ENCODE assay signal across 8 cellular contexts in the genomic region with DNA sequence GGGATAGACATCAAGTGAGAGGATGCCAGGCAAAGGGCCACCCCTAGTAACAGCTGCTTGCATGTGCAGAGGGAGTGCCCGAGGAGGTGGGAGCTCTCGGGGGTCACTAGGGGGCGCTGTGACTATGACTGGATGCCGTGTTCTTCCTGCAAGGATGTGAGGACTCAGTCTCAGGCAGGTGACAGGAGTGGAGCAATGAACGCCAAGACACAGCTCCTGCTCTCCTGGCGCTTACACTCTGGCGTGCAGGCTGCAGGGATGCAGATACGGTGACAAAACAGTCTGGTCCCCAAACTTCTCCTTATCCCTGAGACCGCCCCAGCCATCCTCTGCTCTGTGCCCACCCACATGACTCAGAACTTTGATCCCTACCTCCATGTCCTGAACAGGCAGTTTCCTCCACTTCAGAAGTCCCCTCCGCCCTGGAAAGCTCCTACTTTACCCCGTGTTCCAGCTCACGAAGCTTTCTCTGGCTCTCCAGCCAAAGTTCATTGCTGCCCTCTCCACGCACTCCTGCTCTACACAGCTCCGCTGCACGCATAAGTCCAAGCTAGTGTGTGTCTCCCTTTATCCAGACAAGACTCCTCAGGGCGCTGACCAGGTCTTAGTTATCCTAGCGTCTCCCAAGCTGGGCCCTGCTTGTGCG. TPM values are rescaled to one million over a fixed set of nuclear protein-coding genes. Genes with fewer than 3 reads are reported as not detected.
DNase-seq lines count a peak whose midpoint lies in the region; ATAC-seq, FAIRE-seq and TF ChIP-seq lines count a peak whose summit lies in the region.

No MANE protein-coding gene starts in this region.

- H3K27me3 Mint-ChIP-seq in T-helper 1 cell treated with Interleukin-12 subunit alpha and Interleukin-12 subunit beta and Interleukin-4 antibody, amounts not matched to agents 30 μg/mL and 1 μg/mL, for 36 hours (ENCODE audit: low read depth): peaks cover 10% of the 10 kb centered on the region

- no peaks in the 10 kb centered on the region for H3K36me3 Mint-ChIP-seq in T-helper 1 cell treated with Interleukin-12 subunit alpha and Interleukin-12 subunit beta and Interleukin-4 antibody, amounts not matched to agents 30 μg/mL and 1 μg/mL, for 36 hours (ENCODE audit: low read depth)

- FAIRE-seq in A549 (lab: Jason Lieb, UNC) (no peak), GM18507 (lab: Jason Lieb, UNC) (peak; percentile 86)

- no peaks in the 10 kb centered on the region for H3K27me3 ChIP-seq in adrenal gland
- H3K27me3 ChIP-seq in right atrium auricular region: no peaks in the 10 kb centered on the region

- intact Hi-C loops in adrenal gland (cut with DNase I): loop anchor here (2.0 to 5.0 kb wide), 2 partner anchors 33 kb away; partner anchors contain the start of gene VPS18 (in 1 of the 2)
- intact Hi-C loops in sciatic nerve (cut with DNase I): no loop called here

- no peaks in the 10 kb centered on the region for H3K9me3 Mint-ChIP-seq in T-helper 1 cell treated with Interleukin-12 subunit alpha and Interleukin-12 subunit beta and Interleukin-4 antibody, amounts not matched to agents 30 μg/mL and 1 μg/mL, for 36 hours

- WGBS in A549 (ENCODE audit: missing lambda C conversion rate): 42% methylated on average over 17 of the region's 18 CpGs
- WGBS in adrenal gland, 4 donors: 41 to 56% (median 44%) methylated on average over 14 to 18 of the region's 18 CpGs

- H3K4me2 ChIP-seq in A549: peak overlapping the region; percentile 48; the same call in 2 of the 3 replicates

- no peak for TF ChIP-seq EP300 in A549 (IDR thresholded peaks at IDR 0.05)

- H3K27ac ChIP-seq in A549 (peak overlapping the region in 1 of 2 experiments; percentile 61; a peak in 3 of 6 replicates), adrenal gland (no peak overlapping the region), right atrium auricular region (no peak overlapping the region)

- peak; percentile 57 to 62; a peak in 4 of 5 replicates for TF ChIP-seq RAD21 in A549 (conservative IDR thresholded peaks at IDR 0.05 in 1 of 2, IDR thresholded peaks at IDR 0.05 in 1 of 2)

- no peaks in the 10 kb centered on the region for H3K36me3 ChIP-seq in adrenal gland (replicated peaks in 1 of 2)
- H3K36me3 ChIP-seq in right atrium auricular region: no peaks in the 10 kb centered on the region

- DNase-seq in A549 (ENCODE audit: low read depth in 1 of 2, low spot score in 1 of 2) (peak; percentile 82 to 88), GM18507 (ENCODE audit: extremely low spot score, insufficient read length, low read depth) (peak; percentile 73), MV-4-11 (lab: John Stamatoyannopoulos, UW) (peak; percentile 57), adrenal gland (peak; percentile 71 to 88 (median 79)), right atrium auricular region (ENCODE audit: low spot score) (no peak), sciatic nerve (ENCODE audit: low spot score) (peak; percentile 77)

- peaks cover 17% of the 10 kb centered on the region for H3K4me1 Mint-ChIP-seq in T-helper 1 cell treated with Interleukin-12 subunit alpha and Interleukin-12 subunit beta and Interleukin-4 antibody, amounts not matched to agents 30 μg/mL and 1 μg/mL, for 36 hours (ENCODE audit: low read depth)

- TF ChIP-seq POLR2A in A549 (IDR thresholded peaks at IDR 0.05; ENCODE audit: low read length) (no peak), adrenal gland (IDR thresholded peaks at IDR 0.05) (no peak)

- peaks cover 56% of the 10 kb centered on the region for H3K4me1 ChIP-seq in A549
- peaks cover 0 to 5% of the 10 kb centered on the region in 2 donors for H3K4me1 ChIP-seq in adrenal gland (replicated peaks in 1 of 2)
- H3K4me1 ChIP-seq in right atrium auricular region: peaks cover 0 to 6% of the 10 kb centered on the region in 2 donors

- CTCF ChIA-PET in A549 (lab: Yijun Ruan, JAX): interaction anchor here (0.5 to 9.3 kb wide), 22 partner anchors 12 to 1244 kb away, joined by 3 to 254 read pairs (median 4); partner anchors contain the start of genes RAD51, SPINT1 and VPS18

- H3K4me3 ChIP-seq in A549 (no peak overlapping the region), adrenal gland (no peak overlapping the region), right atrium auricular region (no peak overlapping the region)

- ATAC-seq in A549 (peak; percentile 89 to 93), sciatic nerve (peak; percentile 47), GM19324 (IDR thresholded peaks at IDR 0.05; ENCODE audit: low FRiP score, unreplicated experiment) (no peak)

- POLR2A ChIA-PET in A549 (lab: Yijun Ruan, JAX): interaction anchor here (1.0 to 1.9 kb wide), 4 partner anchors 11 to 35 kb away, joined by 4 to 17 read pairs (median 9); partner anchors contain the start of genes RHOV and VPS18

- no peaks in the 10 kb centered on the region for H3K9me3 ChIP-seq in A549
- no peaks in the 10 kb centered on the region for H3K9me3 ChIP-seq in adrenal gland (replicated peaks in 1 of 3)
- no peaks in the 10 kb centered on the region for H3K9me3 ChIP-seq in right atrium auricular region

- H3K27ac Mint-ChIP-seq in T-helper 1 cell treated with Interleukin-12 subunit alpha and Interleukin-12 subunit beta and Interleukin-4 antibody, amounts not matched to agents 30 μg/mL and 1 μg/mL, for 36 hours: peak overlapping the region; percentile 50

- H3K4me3 Mint-ChIP-seq in T-helper 1 cell treated with Interleukin-12 subunit alpha and Interleukin-12 subunit beta and Interleukin-4 antibody, amounts not matched to agents 30 μg/mL and 1 μg/mL, for 36 hours: no peak overlapping the region

- TF ChIP-seq CTCF in A549 (IDR thresholded peaks at IDR 0.05) (peak; percentile 66), adrenal gland (IDR thresholded peaks at IDR 0.05) (peak; percentile 38 to 64 (median 56)), right atrium auricular region (IDR thresholded peaks at IDR 0.05) (peak; percentile 36 to 73)

TF ChIP-seq in A549, 52 proteins besides CTCF, POLR2A, EP300 and RAD21 (continues in another document):
- TF ChIP-seq PHF8 (IDR thresholded peaks at IDR 0.05; ENCODE audit: borderline replicate concordance, low read depth) (no peak), MYC (IDR thresholded peaks at IDR 0.05; ENCODE audit: borderline replicate concordance, low read length) (no peak), SMC3 (IDR thresholded peaks at IDR 0.05) (peak; percentile 50), RCOR1 (IDR thresholded peaks at IDR 0.05; ENCODE audit: low read depth, low read length) (no peak)

RNA-seq across cellular contexts. Expression of gene RHOV, which starts 14.7 kb away (rescaled TPM):
- polyA plus RNA-seq in A549 (2011; rRNA removed) (13.0 and 13.9 TPM in 2 replicates), A549 (2017; fragmentation: RNase III; extraction: RNeasy Plus Mini Kit Qiagen cat#74134 plus additional on column Dnase treatment) (4.9 to 7.6 TPM (median 6.9 TPM) in 3 replicates), adrenal gland (under 1 TPM in 2 of 3 donors, not detected in 1; 0.13 to 0.16 TPM)
- 6.4 and 7.3 TPM in 2 replicates for polyA plus RNA-seq in A549 (2012; cell fraction: cytosol; rRNA removed)
- polyA plus RNA-seq in A549 (2012; cell fraction: nucleus; rRNA removed): 4.5 and 5.4 TPM in 2 replicates
- polyA minus RNA-seq in A549 (2011; rRNA and poly(A)+ RNA removed): 8.2 and 10.0 TPM in 2 replicates
- total RNA-seq in adrenal gland (under 1 TPM in 2 of 8 donors, not detected in 6; 0.11 to 0.34 TPM), right atrium auricular region (not detected), sciatic nerve (0.22 TPM)

RNA-seq across cellular contexts. Expression of gene SPINT1, which starts 15.5 kb away (rescaled TPM):
- polyA plus RNA-seq in A549 (2011; rRNA removed): 0.79 and 0.99 TPM in 2 replicates
- 0.31 and 0.38 TPM in 2 replicates for polyA plus RNA-seq in A549 (2012; cell fraction: cytosol; rRNA removed)
- 0.49 and 0.97 TPM in 2 replicates for polyA plus RNA-seq in A549 (2012; cell fraction: nucleus; rRNA removed)
- 0.28 to 0.80 TPM (median 0.54 TPM) in 3 replicates for polyA plus RNA-seq in A549 (2017; fragmentation: RNase III; extraction: RNeasy Plus Mini Kit Qiagen cat#74134 plus additional on column Dnase treatment)
- 1.2 and 2.4 TPM in 2 replicates for polyA minus RNA-seq in A549 (2011; rRNA and poly(A)+ RNA removed)
- 1 to 10 TPM in 6 of 8 donors, under 1 TPM in 2; 0.67 to 5.1 (median 1.6) TPM for total RNA-seq in adrenal gland
- polyA plus RNA-seq in adrenal gland: 1 to 10 TPM in 2 of 3 donors, under 1 TPM in 1; 0.46 to 1.3 (median 1.1) TPM
- total RNA-seq in right atrium auricular region: 10 to 100 TPM in 1 of 2 donors, 1 to 10 TPM in 1; 6.5 to 13.0 TPM
- 4.0 TPM for total RNA-seq in sciatic nerve

RNA-seq across cellular contexts. Expression of gene PPP1R14D, which starts 30.8 kb away (rescaled TPM):
- polyA plus RNA-seq in A549 (2011; rRNA removed) (0.86 and 1.1 TPM in 2 replicates), A549 (2017; fragmentation: RNase III; extraction: RNeasy Plus Mini Kit Qiagen cat#74134 plus additional on column Dnase treatment) (0.21 to 0.46 TPM (median 0.45 TPM) in 3 replicates), adrenal gland (not detected)
- polyA plus RNA-seq in A549 (2012; cell fraction: cytosol; rRNA removed): 0.17 and 0.48 TPM in 2 replicates
- polyA plus RNA-seq in A549 (2012; cell fraction: nucleus; rRNA removed): 0.10 TPM in 1 of 2 replicates, not detected in the other
- polyA minus RNA-seq in A549 (2011; rRNA and poly(A)+ RNA removed): 0.29 and 0.39 TPM in 2 replicates
- total RNA-seq in adrenal gland (not detected), right atrium auricular region (not detected), sciatic nerve (not detected)

RNA-seq across cellular contexts. Expression of gene VPS18, which starts 34.9 kb away (rescaled TPM):
- polyA plus RNA-seq in A549 (2011; rRNA removed): 9.0 and 10.7 TPM in 2 replicates
- 9.1 and 10.9 TPM in 2 replicates for polyA plus RNA-seq in A549 (2012; cell fraction: cytosol; rRNA removed)
- 23.3 and 26.0 TPM in 2 replicates for polyA plus RNA-seq in A549 (2012; cell fraction: nucleus; rRNA removed)
- 12.4 to 15.2 TPM (median 14.6 TPM) in 3 replicates for polyA plus RNA-seq in A549 (2017; fragmentation: RNase III; extraction: RNeasy Plus Mini Kit Qiagen cat#74134 plus additional on column Dnase treatment)
- 26.2 and 33.6 TPM in 2 replicates for polyA minus RNA-seq in A549 (2011; rRNA and poly(A)+ RNA removed)
- total RNA-seq in adrenal gland: 10 to 100 TPM; 22.4 to 43.4 (median 35.0) TPM
- polyA plus RNA-seq in adrenal gland: 10 to 100 TPM in 1 of 3 donors, 1 to 10 TPM in 2; 8.9 to 16.0 (median 10.0) TPM
- 10 to 100 TPM; 18.1 to 26.1 TPM for total RNA-seq in right atrium auricular region
- total RNA-seq in sciatic nerve: 17.3 TPM

RNA-seq across cellular contexts. Expression of gene DNAJC17, which starts 52.1 kb away (rescaled TPM):
- polyA plus RNA-seq in A549 (2011; rRNA removed): 17.7 and 24.4 TPM in 2 replicates
- 31.9 and 34.9 TPM in 2 replicates for polyA plus RNA-seq in A549 (2012; cell fraction: cytosol; rRNA removed)
- polyA plus RNA-seq in A549 (2012; cell fraction: nucleus; rRNA removed): 21.7 and 26.9 TPM in 2 replicates
- polyA plus RNA-seq in A549 (2017; fragmentation: RNase III; extraction: RNeasy Plus Mini Kit Qiagen cat#74134 plus additional on column Dnase treatment): 19.2 to 22.3 TPM (median 19.5 TPM) in 3 replicates
- polyA minus RNA-seq in A549 (2011; rRNA and poly(A)+ RNA removed): 13.4 and 18.5 TPM in 2 replicates
- 10 to 100 TPM; 27.4 to 88.6 (median 39.4) TPM for total RNA-seq in adrenal gland
- polyA plus RNA-seq in adrenal gland: 100 to 1,000 TPM in 2 of 3 donors, 10 to 100 TPM in 1; 33.0 to 174 (median 170) TPM
- 10 to 100 TPM; 11.6 to 15.7 TPM for total RNA-seq in right atrium auricular region
- total RNA-seq in sciatic nerve: 36.2 TPM
